In genomic region chr21:44483288-44484237, GRCh38 we compare ENCODE assay signal across 32 cellular contexts. TPM values are rescaled to one million over a fixed set of nuclear protein-coding genes. Genes with fewer than 3 reads are reported as not detected.
A peak's percentile ranks its signal among the peaks of the same experiment; 100 is the strongest.
DNase-seq lines count a peak whose midpoint lies in the region; ATAC-seq, FAIRE-seq and TF ChIP-seq lines count a peak whose summit lies in the region.
"Had no signal": no experiment of that assay in that cellular context is flagged by ENCODE, and none has a peak within 500 bp of the region (broad histone marks: within the 10 kb centered on the region; RNA-seq: fewer than 3 reads in every experiment).

No MANE protein-coding gene starts in this region.

- H3K4me3 ChIP-seq in GM23248 (no peak overlapping the region), WERI-Rb-1 (ENCODE audit: low read depth, low read length) (no peak overlapping the region), right lobe of liver (peak overlapping the region; percentile 46 to 66 (median 53)), small intestine (ENCODE audit: low read depth in 1 of 2, low read length in 2 of 2) (no peak overlapping the region)
- H3K4me3 ChIP-seq: esophagus squamous epithelium, right atrium auricular region, SK-N-MC, tibial artery had no signal

- no peak for TF ChIP-seq POLR2A in right lobe of liver (IDR thresholded peaks at IDR 0.05)

- no peaks in the 10 kb centered on the region for H3K9me2 ChIP-seq in GM23248 (ENCODE audit: insufficient read depth)

- H3K27me3 ChIP-seq in GM23248 (replicated peaks; ENCODE audit: insufficient read depth) = peaks cover 6% of the 10 kb centered on the region; the same call in 1 of the 2 replicates
- H3K27me3 ChIP-seq in WERI-Rb-1 (ENCODE audit: insufficient read depth, low read depth, severe bottlenecking) = no peaks in the 10 kb centered on the region
- no peaks in the 10 kb centered on the region for H3K27me3 ChIP-seq in right lobe of liver
- peaks cover 0 to 2% of the 10 kb centered on the region in 2 donors for H3K27me3 ChIP-seq in small intestine (ENCODE audit: control insufficient read depth in 2 of 2, insufficient read depth in 2 of 2, low read length in 2 of 2)
- H3K27me3 ChIP-seq: right atrium auricular region had no signal

- H3F3A ChIP-seq in GM23248 (ENCODE audit: insufficient read depth) = no peaks in the 10 kb centered on the region

- no peak overlapping the region for H3K4me3 Mint-ChIP-seq in activated T-cell treated with anti-CD3 and anti-CD28 coated beads, Interleukin-2, amount 50 U/mL, for 4 hours
- H3K4me3 Mint-ChIP-seq: activated CD4-positive, alpha-beta memory T cell treated with anti-CD3 and anti-CD28 coated beads for 36 hours; activated naive CD4-positive, alpha-beta T cell treated with anti-CD3 and anti-CD28 coated beads, Interleukin-2, amount 10 ng/mL, durations not matched to agents 7 days and 5 days; CD4-positive, alpha-beta T cell; nephron progenitor cell; T-helper 1 cell treated with Interleukin-12 subunit alpha and Interleukin-12 subunit beta and Interleukin-4 antibody, amounts not matched to agents 30 μg/mL and 1 μg/mL, for 36 hours had no signal

- H3K36me3 Mint-ChIP-seq in activated T-cell treated with anti-CD3 and anti-CD28 coated beads, Interleukin-2, amount 50 U/mL, for 4 hours (ENCODE audit: insufficient read depth) = no peaks in the 10 kb centered on the region
- H3K36me3 Mint-ChIP-seq: activated CD4-positive, alpha-beta memory T cell treated with anti-CD3 and anti-CD28 coated beads for 36 hours; activated naive CD4-positive, alpha-beta T cell treated with anti-CD3 and anti-CD28 coated beads, Interleukin-2, amount 10 ng/mL, durations not matched to agents 7 days and 5 days had no signal

- H3K36me3 ChIP-seq in GM23248 (ENCODE audit: low read depth) (no peaks in the 10 kb centered on the region), WERI-Rb-1 (no peaks in the 10 kb centered on the region), right lobe of liver (no peaks in the 10 kb centered on the region), small intestine (ENCODE audit: control insufficient read depth in 2 of 2, insufficient read depth in 2 of 2, low read length in 2 of 2) (no peaks in the 10 kb centered on the region)
- H3K36me3 ChIP-seq: esophagus squamous epithelium, right atrium auricular region, tibial artery had no signal

- H4K20me1 ChIP-seq in GM23248 (ENCODE audit: insufficient read depth) = no peaks in the 10 kb centered on the region

- intact Hi-C loops in right lobe of liver (cut with DNase I) = no loop called here

- H3K27ac ChIP-seq in GM23248 (no peak overlapping the region), WERI-Rb-1 (peak overlapping the region; percentile 88), right lobe of liver (peak overlapping the region; percentile 87 to 93 (median 92)), small intestine (ENCODE audit: low read depth in 1 of 2, low read length in 1 of 2) (no peak overlapping the region)
- H3K27ac ChIP-seq: esophagus squamous epithelium, right atrium auricular region, SK-N-MC, tibial artery had no signal

- DNase-seq in GM23248 (peak; percentile 71), WERI-Rb-1 (no peak), right lobe of liver (peak in 1 of 3 donors; percentile 50), GM10248 (ENCODE audit: extremely low spot score) (no peak), NOMO-1 treated with dmso at 0.1 percent for 144 hours (lab: John Stamatoyannopoulos, UW; ENCODE audit: unreplicated experiment) (no peak), small intestine (no peak)
- DNase-seq in activated T-cell treated with anti-CD3 and anti-CD28 coated beads, Interleukin-2, amount 50 U/mL, for 4 hours = no peak
- DNase-seq: activated CD4-positive, alpha-beta memory T cell treated with anti-CD3 and anti-CD28 coated beads for 36 hours; activated CD4-positive, alpha-beta T cell treated with anti-CD3 and anti-CD28 coated beads for 1 hour; activated naive CD4-positive, alpha-beta T cell treated with anti-CD3 and anti-CD28 coated beads, Interleukin-2, amount 10 ng/mL, durations not matched to agents 7 days and 5 days; amygdala; CD4-positive, alpha-beta T cell; DND-41; esophagus squamous epithelium; GF-D8; H7; hypothalamus; NCI-H1092; NCI-H187; nephron progenitor cell; stimulated activated CD4-positive, alpha-beta T cell treated with anti-CD3 and anti-CD28 coated beads, Interleukin-4, amount 100 ng/mL, for 1 hour; tibial artery had no signal

- POLR2A ChIA-PET in GM10248 (lab: Yijun Ruan, JAX) = no interaction called here

- no peaks in the 10 kb centered on the region for H3K9me3 Mint-ChIP-seq in activated T-cell treated with anti-CD3 and anti-CD28 coated beads, Interleukin-2, amount 50 U/mL, for 4 hours
- H3K9me3 Mint-ChIP-seq: CD4-positive, alpha-beta T cell; T-helper 1 cell treated with Interleukin-12 subunit alpha and Interleukin-12 subunit beta and Interleukin-4 antibody, amounts not matched to agents 30 μg/mL and 1 μg/mL, for 36 hours had no signal

- peak; percentile 5 to 39 (median 30) for ATAC-seq in right lobe of liver
- no peak for ATAC-seq in activated T-cell treated with anti-CD3 and anti-CD28 coated beads, Interleukin-2, amount 50 U/mL, for 4 hours

- in situ Hi-C loops in GM23248 (cut with MboI) = no loop called here

- H3K4me1 ChIP-seq in GM23248 (ENCODE audit: insufficient read depth) = no peaks in the 10 kb centered on the region
- H3K4me1 ChIP-seq in right lobe of liver = peaks cover 0 to 18% (median 7%) of the 10 kb centered on the region in 4 donors
- no peaks in the 10 kb centered on the region for H3K4me1 ChIP-seq in small intestine (ENCODE audit: control insufficient read depth in 2 of 2, insufficient read depth in 1 of 2, low read depth in 1 of 2, low read length in 1 of 2)
- H3K4me1 ChIP-seq: esophagus squamous epithelium, right atrium auricular region, tibial artery had no signal

- H3K79me2 ChIP-seq in GM23248 (ENCODE audit: insufficient read depth) = no peaks in the 10 kb centered on the region

- peaks cover 11% of the 10 kb centered on the region for H3K4me1 Mint-ChIP-seq in activated T-cell treated with anti-CD3 and anti-CD28 coated beads, Interleukin-2, amount 50 U/mL, for 4 hours (ENCODE audit: low read depth)

- no peaks in the 10 kb centered on the region for H3K9me3 ChIP-seq in GM23248 (ENCODE audit: low read depth)
- H3K9me3 ChIP-seq in WERI-Rb-1 (ENCODE audit: severe bottlenecking) = peaks cover 12% of the 10 kb centered on the region
- no peaks in the 10 kb centered on the region for H3K9me3 ChIP-seq in right lobe of liver
- H3K9me3 ChIP-seq in small intestine (ENCODE audit: control insufficient read depth, low read depth) = no peaks in the 10 kb centered on the region
- H3K9me3 ChIP-seq: esophagus squamous epithelium, right atrium auricular region, tibial artery had no signal

- CTCF ChIA-PET in GM10248 (lab: Yijun Ruan, JAX) = interaction anchor here (1.0 to 1.7 kb wide), 2 partner anchors 10 to 11 kb away, joined by 3 to 6 read pairs; no protein-coding TSS in a partner anchor

- H2AFZ ChIP-seq in GM23248 = no peak overlapping the region

- H3K4me2 ChIP-seq in GM23248 (ENCODE audit: unreplicated experiment) = no peak overlapping the region

- FAIRE-seq in small intestine (lab: Jason Lieb, UNC) = no peak
- FAIRE-seq: D721Med, endometrium, TTC549 had no signal

- WGBS in GM23248 (ENCODE audit: low coverage in 1 of 2, low lambda C conversion rate in 2 of 2, missing lambda C conversion rate in 2 of 2), 2 experiments = 47 to 48% methylated on average over 28 of the region's 28 CpGs
- 46% methylated on average over 10 of the region's 28 CpGs for WGBS in right lobe of liver (ENCODE audit: insufficient coverage, low coverage, low lambda C conversion rate, missing lambda C conversion rate)
- 80 to 86% (median 84%) methylated on average over 28 of the region's 28 CpGs for WGBS in small intestine, 3 donors

- no peak for TF ChIP-seq CTCF in WERI-Rb-1 (IDR thresholded peaks at IDR 0.05; ENCODE audit: low read depth, low read length)
- TF ChIP-seq CTCF in right lobe of liver (IDR thresholded peaks at IDR 0.05) = no peak
- TF ChIP-seq CTCF in GM10248 (IDR thresholded peaks at IDR 0.05; ENCODE audit: control extremely low read depth, extremely low read depth, low read depth, missing control alignments) = no peak

- no peak overlapping the region for H3K9ac ChIP-seq in GM23248

- H3K27me3 Mint-ChIP-seq in activated T-cell treated with anti-CD3 and anti-CD28 coated beads, Interleukin-2, amount 50 U/mL, for 4 hours (ENCODE audit: low read depth) = peaks cover 4% of the 10 kb centered on the region
- H3K27me3 Mint-ChIP-seq: activated CD4-positive, alpha-beta memory T cell treated with anti-CD3 and anti-CD28 coated beads for 36 hours; CD4-positive, alpha-beta T cell had no signal

RNA-seq across cellular contexts. Expression of gene LRRC3, which starts 28.3 kb away (rescaled TPM):
- 0.32 and 0.38 TPM in 2 replicates for total RNA-seq in GM23248 (2014; rRNA removed; shearing (Covaris generic))
- polyA plus RNA-seq in GM23248 (2016; fragmentation: Nextera tagmentation; extraction: Ambion mirVana) (0.28 and 0.29 TPM in 2 replicates), small intestine (1 to 10 TPM in 1 of 3 donors, under 1 TPM in 2; 0.22 to 2.1 (median 0.54) TPM)
- total RNA-seq in right lobe of liver = 10 to 100 TPM in 5 of 6 experiments, 1 to 10 TPM in 1; 7.5 to 19.3 (median 13.9) TPM
- under 1 TPM; 0.24 to 0.57 (median 0.35) TPM for total RNA-seq in activated T-cell treated with anti-CD3 and anti-CD28 coated beads, Interleukin-2, amount 50 U/mL, for 4 hours

RNA-seq across cellular contexts. Expression of gene KRTAP10-1, which starts 56.4 kb away (rescaled TPM):
- not detected in 2 replicates for total RNA-seq in GM23248 (2014; rRNA removed; shearing (Covaris generic))
- polyA plus RNA-seq in GM23248 (2016; fragmentation: Nextera tagmentation; extraction: Ambion mirVana) (not detected in 2 replicates), small intestine (not detected)
- not detected for total RNA-seq in right lobe of liver
- total RNA-seq in activated T-cell treated with anti-CD3 and anti-CD28 coated beads, Interleukin-2, amount 50 U/mL, for 4 hours = not detected
- total RNA-seq: activated CD4-positive, alpha-beta memory T cell treated with anti-CD3 and anti-CD28 coated beads for 36 hours; CD4-positive, alpha-beta T cell; cerebellum; dermis microvascular lymphatic vessel endothelial cell; esophagus squamous epithelium; H7; HT-29; NCI-H460; right atrium auricular region had no signal

Comparison
In these comparisons a context has a peak if more than half of its experiments do, and no peak if none do; other contexts are left out.
1. H3K27ac ChIP-seq: peak in WERI-Rb-1 (single experiment) and right lobe of liver (3 of 3); none in GM23248 (single experiment) and small intestine (0 of 2).
2. H3K4me3 ChIP-seq: peak in right lobe of liver (3 of 3); none in GM23248 (single experiment), WERI-Rb-1 (single experiment) and small intestine (0 of 2).
3. ATAC-seq: peak in right lobe of liver (4 of 4); none in activated T-cell treated with anti-CD3 and anti-CD28 coated beads, Interleukin-2, amount 50 U/mL, for 4 hours (0 of 2).